ENCODE assay signal across 8 cellular contexts in genomic region chr19:1260749-1261511, GRCh38. TPM values are rescaled to one million over a fixed set of nuclear protein-coding genes. Genes with fewer than 3 reads are reported as not detected.
DNase-seq lines count a peak whose midpoint lies in the region; ATAC-seq and TF ChIP-seq lines count a peak whose summit lies in the region.

No MANE protein-coding gene starts in this region.

- peaks cover 8% of the 10 kb centered on the region for H4K20me1 ChIP-seq in DND-41 (ENCODE audit: insufficient read depth, low read length)

- H3K79me2 ChIP-seq in DND-41 (ENCODE audit: insufficient read depth, low read length), result peaks cover 6% of the 10 kb centered on the region

- H3K4me3 ChIP-seq in DND-41 (ENCODE audit: low read depth in 1 of 2, low read length in 2 of 2) (peak overlapping the region; percentile 47 to 71; a peak in 3 of 4 replicates), MG63 (peak overlapping the region; percentile 66), RWPE2 (ENCODE audit: severe bottlenecking) (peak overlapping the region; percentile 68), fibroblast of pulmonary artery (replicated peaks; ENCODE audit: low read depth, low read length) (peak overlapping the region; percentile 60)

- H2AFZ ChIP-seq in DND-41 (ENCODE audit: low read depth, low read length), result peak overlapping the region; percentile 74

- peaks cover 56% of the 10 kb centered on the region for H3K4me1 ChIP-seq in DND-41 (ENCODE audit: insufficient read depth, low read length)
- peaks cover 34% of the 10 kb centered on the region for H3K4me1 ChIP-seq in RWPE2 (ENCODE audit: insufficient read depth, poor library complexity, severe bottlenecking)

- no peaks in the 10 kb centered on the region for H3K9me3 Mint-ChIP-seq in nephron

- H3K9me3 ChIP-seq in DND-41 (ENCODE audit: insufficient read depth, low read length, severe bottlenecking) (no peaks in the 10 kb centered on the region), MG63 (no peaks in the 10 kb centered on the region), RWPE2 (ENCODE audit: severe bottlenecking) (no peaks in the 10 kb centered on the region)

- peak overlapping the region; percentile 78 for H3K9ac ChIP-seq in DND-41 (ENCODE audit: low read depth, low read length)

- H3K27ac ChIP-seq in DND-41 (ENCODE audit: low read length) (peak overlapping the region; percentile 87), RWPE2 (ENCODE audit: poor library complexity, severe bottlenecking) (peak overlapping the region; percentile 97)

- peak overlapping the region; percentile 86 to 90 (median 88) for H3K4me3 Mint-ChIP-seq in nephron

- H3K27me3 ChIP-seq in DND-41 (ENCODE audit: insufficient read depth, low read length, poor library complexity) (no peaks in the 10 kb centered on the region), MG63 (no peaks in the 10 kb centered on the region), RWPE2 (ENCODE audit: insufficient read depth, poor library complexity, severe bottlenecking) (no peaks in the 10 kb centered on the region)

- ATAC-seq in DND-41 (ENCODE audit: insufficient read depth, low read depth) (peak; percentile 85), RWPE2 (ENCODE audit: low read depth) (peak; percentile 48)
- peak; percentile 80 for ATAC-seq in stimulated activated naive CD8-positive, alpha-beta T cell treated with anti-CD3 and anti-CD28 coated beads, Interleukin-15, Interleukin-2, amounts not matched to agents 100 U/mL and 50 U/mL, for 24 hours

- H3K27ac Mint-ChIP-seq in nephron, result peak overlapping the region; percentile 91 to 98 (median 95)

- peaks cover 23% of the 10 kb centered on the region for H3K36me3 ChIP-seq in DND-41 (ENCODE audit: insufficient read depth, low read length)
- H3K36me3 ChIP-seq in MG63, result peaks cover 18% of the 10 kb centered on the region
- peaks cover 24% of the 10 kb centered on the region for H3K36me3 ChIP-seq in RWPE2 (ENCODE audit: low read depth)

- peaks cover 15% of the 10 kb centered on the region for H3K36me3 Mint-ChIP-seq in nephron (ENCODE audit: low read depth)

- H3K4me1 Mint-ChIP-seq in nephron, result peaks cover 49% of the 10 kb centered on the region

- H3K27me3 Mint-ChIP-seq in nephron (ENCODE audit: low read depth), result peaks cover 6% of the 10 kb centered on the region

- DNase-seq in DND-41, result peak; percentile 98
- peak; percentile 89 for DNase-seq in GOT3 (lab: John Stamatoyannopoulos, UW)
- DNase-seq in MG63, result peak; percentile 90
- peak; percentile 92 for DNase-seq in RWPE2 (ENCODE audit: low spot score)
- peak; percentile 97 for DNase-seq in activated T-helper 9 cell treated with anti-CD3 and anti-CD28 coated beads, Interleukin-2, amount 50 U/mL, for 16 hours (ENCODE audit: low read depth)
- peak; percentile 97 for DNase-seq in fibroblast of pulmonary artery (ENCODE audit: low read depth)
- DNase-seq in stimulated activated naive CD8-positive, alpha-beta T cell treated with anti-CD3 and anti-CD28 coated beads, Interleukin-15, Interleukin-2, amounts not matched to agents 100 U/mL and 50 U/mL, for 24 hours, result peak; percentile 99

- H3K4me2 ChIP-seq in DND-41 (ENCODE audit: insufficient read depth, low read length), result peak overlapping the region; percentile 92

- TF ChIP-seq CTCF in DND-41 (IDR thresholded peaks at IDR 0.05; ENCODE audit: borderline replicate concordance, extremely low read depth, low read length, poor library complexity, severe bottlenecking) (no peak), RWPE2 (IDR thresholded peaks at IDR 0.05; ENCODE audit: poor library complexity, severe bottlenecking) (no peak), fibroblast of pulmonary artery (IDR thresholded peaks at IDR 0.05; ENCODE audit: low read length, missing control alignments) (no peak), nephron (IDR thresholded peaks at IDR 0.05; ENCODE audit: unreplicated experiment in 3 of 3) (no peak)

RNA-seq across cellular contexts. Expression of gene CIRBP, which starts 8.2 kb away (rescaled TPM):
- total RNA-seq in MG63 (2014; rRNA removed; shearing (Covaris generic); ENCODE audit: low replicate concordance), result 64.1 and 68.5 TPM in 2 replicates

RNA-seq across cellular contexts. Expression of gene MIDN, which starts 12.5 kb away (rescaled TPM):
- 4.6 and 5.7 TPM in 2 replicates for total RNA-seq in MG63 (2014; rRNA removed; shearing (Covaris generic); ENCODE audit: low replicate concordance)

RNA-seq across cellular contexts. Expression of gene FAM174C, which starts 14.4 kb away (rescaled TPM):
- total RNA-seq in MG63 (2014; rRNA removed; shearing (Covaris generic); ENCODE audit: low replicate concordance), result 32.2 and 57.2 TPM in 2 replicates

RNA-seq across cellular contexts. Expression of gene ATP5F1D, which starts 19.4 kb away (rescaled TPM):
- 29.4 and 33.8 TPM in 2 replicates for total RNA-seq in MG63 (2014; rRNA removed; shearing (Covaris generic); ENCODE audit: low replicate concordance)

RNA-seq across cellular contexts. Expression of gene CBARP, which starts 23.1 kb away (rescaled TPM):
- total RNA-seq in MG63 (2014; rRNA removed; shearing (Covaris generic); ENCODE audit: low replicate concordance), result 0.30 and 0.35 TPM in 2 replicates

Comparison
In these comparisons a context has a peak if more than half of its experiments do, and no peak if none do; other contexts are left out.
1. Peak in every context shown above with its lines: DNase-seq, ATAC-seq, H3K4me3 ChIP-seq and H3K27ac ChIP-seq.